ENCODE assay signal across 17 cellular contexts in the genomic region with DNA sequence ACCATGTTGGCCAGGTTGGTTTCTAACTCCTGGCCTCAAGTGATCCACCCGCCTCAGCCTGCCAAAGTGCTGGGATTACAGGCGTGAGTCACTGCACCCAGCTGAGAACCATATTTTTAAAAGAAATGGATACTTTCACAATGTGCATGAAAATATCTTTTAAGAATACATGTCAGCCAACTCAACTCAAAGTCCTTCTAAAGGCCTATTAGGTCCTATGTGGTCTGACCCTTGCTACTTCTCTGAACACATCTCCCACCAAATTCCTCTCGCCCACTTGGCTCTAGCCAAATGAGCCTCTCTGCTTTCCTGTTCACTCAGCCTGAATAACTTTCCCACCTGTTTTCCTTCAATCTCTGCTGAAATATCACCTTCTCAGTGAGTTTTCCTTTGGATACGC.
A peak's percentile ranks its signal among the peaks of the same experiment; 100 is the strongest.
DNase-seq lines count a peak whose midpoint lies in the region; ATAC-seq and TF ChIP-seq lines count a peak whose summit lies in the region.
"Had no signal": no experiment of that assay in that cellular context is flagged by ENCODE, and none has a peak within 500 bp of the region (broad histone marks: within the 10 kb centered on the region; RNA-seq: fewer than 3 reads in every experiment).

No MANE protein-coding gene starts in this region.

- POLR2A ChIA-PET in A673 (lab: Charles Lee; ENCODE audit: low non-redundant PET), result no interaction called here

- TF ChIP-seq CTCF in A673 (conservative IDR thresholded peaks at IDR 0.05; ENCODE audit: low read depth, low read length) (no peak), astrocyte of the spinal cord (IDR thresholded peaks at IDR 0.05; ENCODE audit: low read depth, low read length) (no peak)

- no peaks in the 10 kb centered on the region for H3K27me3 ChIP-seq in A673 (replicated peaks; ENCODE audit: insufficient read depth, low read depth, low read length, poor library complexity)

- no peak overlapping the region for H3K27ac ChIP-seq in A673 (ENCODE audit: low read depth, low read length, poor library complexity, severe bottlenecking)
- H3K27ac ChIP-seq: A549 had no signal

- no peaks in the 10 kb centered on the region for H3K9me3 ChIP-seq in A673 (ENCODE audit: low read depth, low read length, poor library complexity, severe bottlenecking)
- H3K9me3 ChIP-seq: A549 had no signal

- H3K4me1 ChIP-seq in A673 (ENCODE audit: insufficient read depth, low read length, poor library complexity, severe bottlenecking), result peaks cover 29% of the 10 kb centered on the region
- H3K4me1 ChIP-seq: A549 had no signal

- ATAC-seq in HG03432 (IDR thresholded peaks at IDR 0.05; ENCODE audit: unreplicated experiment), result no peak
- ATAC-seq: A549 had no signal

- no peak overlapping the region for H3K4me3 ChIP-seq in A673 (ENCODE audit: low read depth, low read length, poor library complexity, severe bottlenecking)
- no peak overlapping the region for H3K4me3 ChIP-seq in astrocyte of the spinal cord (ENCODE audit: low read depth, low read length)
- H3K4me3 ChIP-seq: A549 had no signal

- DNase-seq in A673 (ENCODE audit: low spot score), result peak; percentile 33
- peak; percentile 41 for DNase-seq in HCEC 1CT
- DNase-seq in astrocyte of the spinal cord (ENCODE audit: low read depth, low spot score), result peak; percentile 81
- peak; percentile 19 for DNase-seq in non-pigmented ciliary epithelial cell (ENCODE audit: low read depth)
- no peak for DNase-seq in stimulated activated CD4-positive, alpha-beta T cell treated with anti-CD3 and anti-CD28 coated beads, Interleukin-4, amount 100 ng/mL, for 4 hours
- DNase-seq in SKM-1 treated with dmso at 0.1 percent for 144 hours (lab: John Stamatoyannopoulos, UW; ENCODE audit: unreplicated experiment), result no peak
- DNase-seq in medulla oblongata (ENCODE audit: extremely low spot score), result no peak
- DNase-seq: AML-193; CD4-positive, alpha-beta T cell; GOT3; KBM-7; MM.1S; NCI-H1105; NCI-H187 treated with DMSO at 0.1 percent for 48 hours; NCI-H524 had no signal

- intact Hi-C loops in A673 (cut with micrococcal nuclease; ENCODE audit: unreplicated experiment), result no loop called here

- H3K36me3 ChIP-seq in A673 (ENCODE audit: insufficient read depth, low read length, poor library complexity, severe bottlenecking), result no peaks in the 10 kb centered on the region

- in situ Hi-C loops in astrocyte of the spinal cord (cut with HindIII; ENCODE audit: low sequenced_read_pairs), result no loop called here

- CTCF ChIA-PET in A673 (lab: Charles Lee), result no interaction called here

- BruUV-seq in A673 (replicated peaks; lab: Mats Ljungman, UMichigan), result no TSS peak

Comparison
In these comparisons a context has a peak if more than half of its experiments do, and no peak if none do; other contexts are left out.
1. DNase-seq: peak in A673 (single experiment), HCEC 1CT (single experiment), astrocyte of the spinal cord (single experiment) and non-pigmented ciliary epithelial cell (single experiment); none in stimulated activated CD4-positive, alpha-beta T cell treated with anti-CD3 and anti-CD28 coated beads, Interleukin-4, amount 100 ng/mL, for 4 hours (0 of 2), SKM-1 treated with dmso at 0.1 percent for 144 hours (single experiment) and medulla oblongata (single experiment).